ENCODE assay signal across 1 cellular context in genomic region chr12:75341873-75342272, GRCh38.
TF ChIP-seq lines count a peak whose summit lies in the region.

No MANE protein-coding gene starts in this region.

TF ChIP-seq in K562, 482 proteins besides CTCF, POLR2A, EP300 and RAD21:
- TF ChIP-seq RBM15 (IDR thresholded peaks at IDR 0.05; ENCODE audit: insufficient read depth, low read length) (no peak), ATF3 (IDR thresholded peaks at IDR 0.05) (peak; percentile 54), ATF3 (CRISPR knock-in tag; conservative IDR thresholded peaks at IDR 0.05) (no peak), NR2C2 (CRISPR knock-in tag; IDR thresholded peaks at IDR 0.05) (no peak), NR2C2 (tag; IDR thresholded peaks at IDR 0.05) (no peak), ZNF239 (CRISPR knock-in tag; IDR thresholded peaks at IDR 0.05) (no peak), ETV1 (tag; conservative IDR thresholded peaks at IDR 0.05; ENCODE audit: low read depth) (no peak), ZNF740 (CRISPR knock-in tag; IDR thresholded peaks at IDR 0.05) (no peak), ZNF740 (tag; IDR thresholded peaks at IDR 0.05) (no peak), E2F3 (CRISPR knock-in tag; IDR thresholded peaks at IDR 0.05) (no peak)
